ENCODE assay signal across 27 cellular contexts in genomic region chr2:98827625-98828368, GRCh38.
DNase-seq lines count a peak whose midpoint lies in the region; ATAC-seq and TF ChIP-seq lines count a peak whose summit lies in the region.
"Had no signal": no experiment of that assay in that cellular context is flagged by ENCODE, and none has a peak within 500 bp of the region (broad histone marks: within the 10 kb centered on the region; RNA-seq: fewer than 3 reads in every experiment).

No MANE protein-coding gene starts in this region.

- H3K27ac ChIP-seq in neural progenitor cell: no peak overlapping the region
- H3K27ac ChIP-seq: 22Rv1, body of pancreas, dorsolateral prefrontal cortex, KMS-11, pancreas, WERI-Rb-1 had no signal

- no peaks in the 10 kb centered on the region for H3F3A ChIP-seq in neural progenitor cell (ENCODE audit: low read depth)

- H3K4me3 Mint-ChIP-seq in T-helper 1 cell treated with Interleukin-12 subunit alpha and Interleukin-12 subunit beta and Interleukin-4 antibody, amounts not matched to agents 30 μg/mL and 1 μg/mL, for 36 hours: no peak overlapping the region
- H3K4me3 Mint-ChIP-seq in activated T-helper 2 cell treated with anti-CD3 and anti-CD28 coated beads, Interferon-gamma antibody, Interleukin-2, Interleukin-4, amounts not matched to agents 10 μg/mL and 5 μg/mL and 100 μg/mL, durations not matched to agents 14 hours and 24 hours and 36 hours (ENCODE audit: low read depth): no peak overlapping the region
- peak overlapping the region in 6 of 10 donors; percentile 4 to 52 (median 18) for H3K4me3 Mint-ChIP-seq in naive thymus-derived CD8-positive, alpha-beta T cell
- no peak overlapping the region for H3K4me3 Mint-ChIP-seq in neural progenitor cell
- H3K4me3 Mint-ChIP-seq: nephron progenitor cell; stimulated activated memory B cell treated with anti-CD40 and anti-IgM and Interleukin-4, amounts not matched to agents 10 μg/mL and 1 μg/mL and 100 μg/mL, for 72 hours had no signal

- H3K9me3 Mint-ChIP-seq in T-helper 1 cell treated with Interleukin-12 subunit alpha and Interleukin-12 subunit beta and Interleukin-4 antibody, amounts not matched to agents 30 μg/mL and 1 μg/mL, for 36 hours: no peaks in the 10 kb centered on the region
- no peaks in the 10 kb centered on the region for H3K9me3 Mint-ChIP-seq in activated T-helper 2 cell treated with anti-CD3 and anti-CD28 coated beads, Interferon-gamma antibody, Interleukin-2, Interleukin-4, amounts not matched to agents 10 μg/mL and 5 μg/mL and 100 μg/mL, durations not matched to agents 14 hours and 24 hours and 36 hours
- H3K9me3 Mint-ChIP-seq in naive thymus-derived CD8-positive, alpha-beta T cell: peaks cover 0 to 3% (median 0%) of the 10 kb centered on the region in 9 donors
- H3K9me3 Mint-ChIP-seq in neural progenitor cell: peaks cover 3% of the 10 kb centered on the region
- H3K9me3 Mint-ChIP-seq: stimulated activated memory B cell treated with anti-CD40 and anti-IgM and Interleukin-4, amounts not matched to agents 10 μg/mL and 1 μg/mL and 100 μg/mL, for 72 hours had no signal

- H3K27ac Mint-ChIP-seq in T-helper 1 cell treated with Interleukin-12 subunit alpha and Interleukin-12 subunit beta and Interleukin-4 antibody, amounts not matched to agents 30 μg/mL and 1 μg/mL, for 36 hours: peak overlapping the region; percentile 6
- no peak overlapping the region for H3K27ac Mint-ChIP-seq in activated T-helper 2 cell treated with anti-CD3 and anti-CD28 coated beads, Interferon-gamma antibody, Interleukin-2, Interleukin-4, amounts not matched to agents 10 μg/mL and 5 μg/mL and 100 μg/mL, durations not matched to agents 14 hours and 24 hours and 36 hours
- H3K27ac Mint-ChIP-seq in naive thymus-derived CD8-positive, alpha-beta T cell: peak overlapping the region in 6 of 10 donors; percentile 24 to 90 (median 72)
- H3K27ac Mint-ChIP-seq in neural progenitor cell: no peak overlapping the region
- H3K27ac Mint-ChIP-seq: nephron progenitor cell; stimulated activated memory B cell treated with anti-CD40 and anti-IgM and Interleukin-4, amounts not matched to agents 10 μg/mL and 1 μg/mL and 100 μg/mL, for 72 hours had no signal

- DNase-seq in T-helper 1 cell: no peak
- DNase-seq in GM03348 (ENCODE audit: low spot score): peak; percentile 1
- peak; percentile 6 for DNase-seq in activated T-helper 2 cell treated with anti-CD3 and anti-CD28 coated beads, Interferon-gamma antibody, Interleukin-2, Interleukin-4, amounts not matched to agents 10 μg/mL and 5 μg/mL and 100 μg/mL, durations not matched to agents 14 hours and 24 hours and 36 hours (ENCODE audit: low spot score)
- DNase-seq in naive thymus-derived CD8-positive, alpha-beta T cell: no peak
- no peak for DNase-seq in neural progenitor cell (ENCODE audit: low spot score)
- DNase-seq in NCI-H82 treated with DMSO at 0.1 percent for 48 hours (lab: John Stamatoyannopoulos, UW; ENCODE audit: unreplicated experiment): no peak
- DNase-seq: activated gamma-delta T cell treated with Interleukin-2 at 50 U/mL for 16 hours; activated T-cell treated with anti-CD3 and anti-CD28 coated beads, Interleukin-2, amount 50 U/mL, for 1 hour; body of pancreas; cerebellar nuclear complex; DMS 273 treated with DMSO at 0.1 percent for 48 hours; dorsolateral prefrontal cortex; EL; hippocampal formation; NCI-H2029 treated with DMSO at 0.1 percent for 48 hours; NCI-H524 treated with DMSO at 0.1 percent for 48 hours; nephron progenitor cell; pancreas; SK-N-SH; T-helper 9 cell; trophoblast cell; WERI-Rb-1 had no signal

- H3K36me3 Mint-ChIP-seq in T-helper 1 cell treated with Interleukin-12 subunit alpha and Interleukin-12 subunit beta and Interleukin-4 antibody, amounts not matched to agents 30 μg/mL and 1 μg/mL, for 36 hours (ENCODE audit: low read depth): peaks cover 2% of the 10 kb centered on the region
- H3K36me3 Mint-ChIP-seq in activated T-helper 2 cell treated with anti-CD3 and anti-CD28 coated beads, Interferon-gamma antibody, Interleukin-2, Interleukin-4, amounts not matched to agents 10 μg/mL and 5 μg/mL and 100 μg/mL, durations not matched to agents 14 hours and 24 hours and 36 hours (ENCODE audit: low read depth): no peaks in the 10 kb centered on the region
- no peaks in the 10 kb centered on the region for H3K36me3 Mint-ChIP-seq in naive thymus-derived CD8-positive, alpha-beta T cell
- peaks cover 2% of the 10 kb centered on the region for H3K36me3 Mint-ChIP-seq in neural progenitor cell
- H3K36me3 Mint-ChIP-seq: stimulated activated memory B cell treated with anti-CD40 and anti-IgM and Interleukin-4, amounts not matched to agents 10 μg/mL and 1 μg/mL and 100 μg/mL, for 72 hours had no signal

- no peaks in the 10 kb centered on the region for H3K36me3 ChIP-seq in neural progenitor cell
- H3K36me3 ChIP-seq: pancreas, WERI-Rb-1 had no signal

- TF ChIP-seq CTCF in neural progenitor cell (IDR thresholded peaks at IDR 0.05): no peak

- peaks cover 37% of the 10 kb centered on the region for H3K27me3 ChIP-seq in neural progenitor cell
- H3K27me3 ChIP-seq: body of pancreas, dorsolateral prefrontal cortex, pancreas had no signal

- H3K4me3 ChIP-seq in neural progenitor cell: no peak overlapping the region
- H3K4me3 ChIP-seq: body of pancreas, dorsolateral prefrontal cortex, pancreas had no signal

- H3K4me1 Mint-ChIP-seq in T-helper 1 cell treated with Interleukin-12 subunit alpha and Interleukin-12 subunit beta and Interleukin-4 antibody, amounts not matched to agents 30 μg/mL and 1 μg/mL, for 36 hours (ENCODE audit: low read depth): peaks cover 50% of the 10 kb centered on the region
- H3K4me1 Mint-ChIP-seq in activated T-helper 2 cell treated with anti-CD3 and anti-CD28 coated beads, Interferon-gamma antibody, Interleukin-2, Interleukin-4, amounts not matched to agents 10 μg/mL and 5 μg/mL and 100 μg/mL, durations not matched to agents 14 hours and 24 hours and 36 hours (ENCODE audit: low read depth): peaks cover 49% of the 10 kb centered on the region
- H3K4me1 Mint-ChIP-seq in naive thymus-derived CD8-positive, alpha-beta T cell: peaks cover 24 to 66% (median 52%) of the 10 kb centered on the region in 4 donors
- peaks cover 12% of the 10 kb centered on the region for H3K4me1 Mint-ChIP-seq in neural progenitor cell

- POLR2A ChIA-PET in naive thymus-derived CD8-positive, alpha-beta T cell (lab: Charles Lee): interaction anchor here (1.3 to 1.7 kb wide), 2 partner anchors 98 to 171 kb away, joined by 3 to 7 read pairs; partner anchors contain the start of gene MGAT4A

- no peaks in the 10 kb centered on the region for H4K20me1 ChIP-seq in neural progenitor cell (ENCODE audit: low read depth)

- H3K9ac ChIP-seq in neural progenitor cell: no peak overlapping the region
- H3K9ac ChIP-seq: KMS-11, SK-N-SH had no signal

- no peak for ATAC-seq in naive thymus-derived CD8-positive, alpha-beta T cell
- no peak for ATAC-seq in HG02938 (IDR thresholded peaks at IDR 0.05; ENCODE audit: unreplicated experiment)
- ATAC-seq: body of pancreas; stimulated activated memory B cell treated with anti-CD40 and anti-IgM and Interleukin-4, amounts not matched to agents 10 μg/mL and 1 μg/mL and 100 μg/mL, for 72 hours had no signal

- peaks cover 5% of the 10 kb centered on the region for H3K27me3 Mint-ChIP-seq in T-helper 1 cell treated with Interleukin-12 subunit alpha and Interleukin-12 subunit beta and Interleukin-4 antibody, amounts not matched to agents 30 μg/mL and 1 μg/mL, for 36 hours (ENCODE audit: low read depth)
- H3K27me3 Mint-ChIP-seq in activated T-helper 2 cell treated with anti-CD3 and anti-CD28 coated beads, Interferon-gamma antibody, Interleukin-2, Interleukin-4, amounts not matched to agents 10 μg/mL and 5 μg/mL and 100 μg/mL, durations not matched to agents 14 hours and 24 hours and 36 hours (ENCODE audit: low read depth): peaks cover 15% of the 10 kb centered on the region
- peaks cover 0 to 5% (median 0%) of the 10 kb centered on the region in 5 donors for H3K27me3 Mint-ChIP-seq in naive thymus-derived CD8-positive, alpha-beta T cell
- H3K27me3 Mint-ChIP-seq in neural progenitor cell (ENCODE audit: insufficient read depth, low read depth): peaks cover 16% of the 10 kb centered on the region
- H3K27me3 Mint-ChIP-seq: stimulated activated memory B cell treated with anti-CD40 and anti-IgM and Interleukin-4, amounts not matched to agents 10 μg/mL and 1 μg/mL and 100 μg/mL, for 72 hours had no signal

- H2AFZ ChIP-seq in neural progenitor cell (replicated peaks): no peak overlapping the region

- intact Hi-C loops in activated T-helper 2 cell treated with anti-CD3 and anti-CD28 coated beads, Interferon-gamma antibody, Interleukin-2, Interleukin-4, amounts not matched to agents 10 μg/mL and 5 μg/mL and 100 μg/mL, durations not matched to agents 14 hours and 24 hours and 36 hours (cut with micrococcal nuclease): loop anchor here (2.0 kb wide), 1 partner anchor 91 kb away; no protein-coding TSS in a partner anchor

- H3K4me2 ChIP-seq in neural progenitor cell: no peak overlapping the region
- H3K4me2 ChIP-seq: KMS-11, SK-N-SH had no signal

- no peaks in the 10 kb centered on the region for H3K4me1 ChIP-seq in neural progenitor cell
- H3K4me1 ChIP-seq: body of pancreas, pancreas had no signal

- no peaks in the 10 kb centered on the region for H3K9me3 ChIP-seq in neural progenitor cell (ENCODE audit: low read depth)
- H3K9me3 ChIP-seq: body of pancreas, pancreas, SK-N-SH had no signal

- H3K79me2 ChIP-seq in neural progenitor cell (ENCODE audit: low read depth): no peaks in the 10 kb centered on the region

Comparison
In these comparisons a context has a peak if more than half of its experiments do, and no peak if none do; other contexts are left out.
1. H3K27ac Mint-ChIP-seq: peak in T-helper 1 cell treated with Interleukin-12 subunit alpha and Interleukin-12 subunit beta and Interleukin-4 antibody, amounts not matched to agents 30 μg/mL and 1 μg/mL, for 36 hours (single experiment) and naive thymus-derived CD8-positive, alpha-beta T cell (6 of 10); none in activated T-helper 2 cell treated with anti-CD3 and anti-CD28 coated beads, Interferon-gamma antibody, Interleukin-2, Interleukin-4, amounts not matched to agents 10 μg/mL and 5 μg/mL and 100 μg/mL, durations not matched to agents 14 hours and 24 hours and 36 hours (single experiment) and neural progenitor cell (single experiment).
2. H3K4me3 Mint-ChIP-seq: peak in naive thymus-derived CD8-positive, alpha-beta T cell (6 of 10); none in T-helper 1 cell treated with Interleukin-12 subunit alpha and Interleukin-12 subunit beta and Interleukin-4 antibody, amounts not matched to agents 30 μg/mL and 1 μg/mL, for 36 hours (single experiment), activated T-helper 2 cell treated with anti-CD3 and anti-CD28 coated beads, Interferon-gamma antibody, Interleukin-2, Interleukin-4, amounts not matched to agents 10 μg/mL and 5 μg/mL and 100 μg/mL, durations not matched to agents 14 hours and 24 hours and 36 hours (single experiment) and neural progenitor cell (single experiment).
3. DNase-seq: peak in GM03348 (single experiment) and activated T-helper 2 cell treated with anti-CD3 and anti-CD28 coated beads, Interferon-gamma antibody, Interleukin-2, Interleukin-4, amounts not matched to agents 10 μg/mL and 5 μg/mL and 100 μg/mL, durations not matched to agents 14 hours and 24 hours and 36 hours (single experiment); none in T-helper 1 cell (0 of 5), naive thymus-derived CD8-positive, alpha-beta T cell (0 of 10), neural progenitor cell (single experiment) and NCI-H82 treated with DMSO at 0.1 percent for 48 hours (single experiment).